In genomic region chr13:108629988-108630387, GRCh38 we compare ENCODE assay signal across 8 cellular contexts. TPM values are rescaled to one million over a fixed set of nuclear protein-coding genes. Genes with fewer than 3 reads are reported as not detected.
"Had no signal": no experiment of that assay in that cellular context is flagged by ENCODE, and none has a peak within 500 bp of the region (broad histone marks: within the 10 kb centered on the region; RNA-seq: fewer than 3 reads in every experiment).

No MANE protein-coding gene starts in this region.

- H3K27ac Mint-ChIP-seq: IgD-negative memory B cell had no signal

- H3K27me3 Mint-ChIP-seq: IgD-negative memory B cell had no signal

- FAIRE-seq: HTR-8/SVneo, K562 had no signal

- DNase-seq: IMR-90, KBM-7 had no signal

- H3K36me3 Mint-ChIP-seq: IgD-negative memory B cell had no signal

- H3K4me3 ChIP-seq: K562 had no signal

- H3K4me1 Mint-ChIP-seq: IgD-negative memory B cell had no signal

- H3K4me3 Mint-ChIP-seq: IgD-negative memory B cell had no signal

- ATAC-seq: K562 had no signal

- H3K27ac ChIP-seq: HL-60 had no signal

RNA-seq across cellular contexts. Expression of gene MYO16, which starts 0.6 kb away (rescaled TPM):
- total RNA-seq: HT-29, HT1080 had no signal
- polyA plus RNA-seq: IgD-negative memory B cell had no signal
